In genomic region chr11:64224891-64225607, GRCh38 we compare ENCODE assay signal across 8 cellular contexts. TPM values are rescaled to one million over a fixed set of nuclear protein-coding genes. Genes with fewer than 3 reads are reported as not detected.
DNase-seq lines count a peak whose midpoint lies in the region; ATAC-seq and TF ChIP-seq lines count a peak whose summit lies in the region.

No MANE protein-coding gene starts in this region.

- intact Hi-C loops in transverse colon (cut with DNase I; ENCODE audit: low total_unique reads) = no loop called here

- peaks cover 11 to 39% (median 26%) of the 10 kb centered on the region in 4 donors for H3K4me1 ChIP-seq in liver (ENCODE audit: control insufficient read depth in 4 of 4, insufficient read depth in 4 of 4, low read length in 3 of 4)
- peaks cover 23 to 43% (median 34%) of the 10 kb centered on the region in 4 donors for H3K4me1 ChIP-seq in transverse colon

- no peak for DNase-seq in activated CD8-positive, alpha-beta memory T cell treated with anti-CD3 and anti-CD28 coated beads, Interleukin-2, amount 10 ng/mL, durations not matched to agents 7 days and 5 days
- DNase-seq in activated CD8-positive, alpha-beta memory T cell treated with anti-CD3 and anti-CD28 coated beads for 24 hours = no peak
- no peak for DNase-seq in activated naive CD8-positive, alpha-beta T cell treated with anti-CD3 and anti-CD28 coated beads, Interleukin-2, amount 50 U/mL, for 24 hours
- DNase-seq in transverse colon (no peak), SHP77 (lab: John Stamatoyannopoulos, UW) (no peak)

- peak overlapping the region; percentile 51 to 71 (median 67) for H3K4me3 ChIP-seq in liver (ENCODE audit: low read depth in 1 of 3, low read length in 3 of 3)
- H3K4me3 ChIP-seq in transverse colon = peak overlapping the region; percentile 59 to 90 (median 84)

- TF ChIP-seq POLR2A in transverse colon (IDR thresholded peaks at IDR 0.05) = no peak

- H3K27ac ChIP-seq in liver (ENCODE audit: low read depth in 1 of 2, low read length in 2 of 2) = peak overlapping the region; percentile 52 to 92
- peak overlapping the region; percentile 93 to 97 (median 95) for H3K27ac ChIP-seq in transverse colon

- H3K9ac ChIP-seq in liver (ENCODE audit: low read depth in 1 of 2, low read length in 2 of 2) = peak overlapping the region in 1 of 2 donors; percentile 45

- CTCF ChIA-PET in activated CD8-positive, alpha-beta memory T cell treated with anti-CD3 and anti-CD28 coated beads, Interleukin-2, amount 10 ng/mL, durations not matched to agents 7 days and 5 days (lab: Charles Lee) = interaction anchor here (1.5 to 3.4 kb wide), 5 partner anchors 17 to 78 kb away, joined by 8 to 36 read pairs (median 16); partner anchors contain the start of genes ESRRA, FERMT3 and PPP1R14B

- H3K4me3 Mint-ChIP-seq in activated CD8-positive, alpha-beta memory T cell treated with anti-CD3 and anti-CD28 coated beads, Interleukin-2, amount 10 ng/mL, durations not matched to agents 7 days and 5 days = peak overlapping the region; percentile 87
- H3K4me3 Mint-ChIP-seq in activated naive CD8-positive, alpha-beta T cell treated with anti-CD3 and anti-CD28 coated beads, Interleukin-2, amount 50 U/mL, for 24 hours = peak overlapping the region; percentile 83

- peaks cover 35% of the 10 kb centered on the region for H3K4me1 Mint-ChIP-seq in activated CD8-positive, alpha-beta memory T cell treated with anti-CD3 and anti-CD28 coated beads, Interleukin-2, amount 10 ng/mL, durations not matched to agents 7 days and 5 days
- peaks cover 41% of the 10 kb centered on the region for H3K4me1 Mint-ChIP-seq in activated naive CD8-positive, alpha-beta T cell treated with anti-CD3 and anti-CD28 coated beads, Interleukin-2, amount 50 U/mL, for 24 hours

- peaks cover 8% of the 10 kb centered on the region for H3K36me3 Mint-ChIP-seq in activated CD8-positive, alpha-beta memory T cell treated with anti-CD3 and anti-CD28 coated beads, Interleukin-2, amount 10 ng/mL, durations not matched to agents 7 days and 5 days
- H3K36me3 Mint-ChIP-seq in activated naive CD8-positive, alpha-beta T cell treated with anti-CD3 and anti-CD28 coated beads, Interleukin-2, amount 50 U/mL, for 24 hours (ENCODE audit: low read depth) = peaks cover 11% of the 10 kb centered on the region

- H3K27me3 ChIP-seq in liver (ENCODE audit: control insufficient read depth in 4 of 4, insufficient read depth in 4 of 4, low read length in 3 of 4) = no peaks in the 10 kb centered on the region
- H3K27me3 ChIP-seq in transverse colon = no peaks in the 10 kb centered on the region

- H3K9me3 ChIP-seq in liver (ENCODE audit: control insufficient read depth in 4 of 4, low read length in 3 of 4) (no peaks in the 10 kb centered on the region), transverse colon (no peaks in the 10 kb centered on the region)

- H3K9me3 Mint-ChIP-seq in activated CD8-positive, alpha-beta memory T cell treated with anti-CD3 and anti-CD28 coated beads, Interleukin-2, amount 10 ng/mL, durations not matched to agents 7 days and 5 days (ENCODE audit: low read depth) = no peaks in the 10 kb centered on the region
- H3K9me3 Mint-ChIP-seq in activated naive CD8-positive, alpha-beta T cell treated with anti-CD3 and anti-CD28 coated beads, Interleukin-2, amount 50 U/mL, for 24 hours = no peaks in the 10 kb centered on the region

- H3K27me3 Mint-ChIP-seq in activated CD8-positive, alpha-beta memory T cell treated with anti-CD3 and anti-CD28 coated beads, Interleukin-2, amount 10 ng/mL, durations not matched to agents 7 days and 5 days = no peaks in the 10 kb centered on the region
- no peaks in the 10 kb centered on the region for H3K27me3 Mint-ChIP-seq in activated naive CD8-positive, alpha-beta T cell treated with anti-CD3 and anti-CD28 coated beads, Interleukin-2, amount 50 U/mL, for 24 hours

- peaks cover 0 to 24% (median 8%) of the 10 kb centered on the region in 4 donors for H3K36me3 ChIP-seq in liver (ENCODE audit: control insufficient read depth in 4 of 4, insufficient read depth in 3 of 4, low read depth in 1 of 4, low read length in 3 of 4)
- H3K36me3 ChIP-seq in transverse colon = no peaks in the 10 kb centered on the region

- no peak for TF ChIP-seq EP300 in transverse colon (IDR thresholded peaks at IDR 0.05; ENCODE audit: low read depth)

- TF ChIP-seq RAD21 in liver (IDR thresholded peaks at IDR 0.05) = no peak

- ATAC-seq in activated CD8-positive, alpha-beta memory T cell treated with anti-CD3 and anti-CD28 coated beads, Interleukin-2, amount 10 ng/mL, durations not matched to agents 7 days and 5 days = no peak
- ATAC-seq in activated naive CD8-positive, alpha-beta T cell treated with anti-CD3 and anti-CD28 coated beads, Interleukin-2, amount 50 U/mL, for 24 hours = peak; percentile 1
- ATAC-seq in HG02588 (IDR thresholded peaks at IDR 0.05; ENCODE audit: unreplicated experiment) (no peak), HG02852 (IDR thresholded peaks at IDR 0.05; ENCODE audit: unreplicated experiment) (no peak)

- peak overlapping the region; percentile 90 for H3K27ac Mint-ChIP-seq in activated CD8-positive, alpha-beta memory T cell treated with anti-CD3 and anti-CD28 coated beads, Interleukin-2, amount 10 ng/mL, durations not matched to agents 7 days and 5 days
- H3K27ac Mint-ChIP-seq in activated naive CD8-positive, alpha-beta T cell treated with anti-CD3 and anti-CD28 coated beads, Interleukin-2, amount 50 U/mL, for 24 hours = peak overlapping the region; percentile 81

- in situ Hi-C loops in transverse colon (cut with MboI; ENCODE audit: low pct_ligation_motif_present in 1 of 4, low pct_unique_long_range_greater_than_20kb in 1 of 4, low sequenced_read_pairs in 3 of 4) = no loop called here

- 72% methylated on average over 22 of the region's 22 CpGs for WGBS in liver
- WGBS in transverse colon (ENCODE audit: low coverage in 1 of 2), 2 donors = 73% methylated on average over 18 of the region's 22 CpGs; no CpG with 5 or more reads in 1 of the 2 donors

- TF ChIP-seq CTCF in liver (IDR thresholded peaks at IDR 0.05; ENCODE audit: low read depth, low read length, missing input control) (no peak), transverse colon (IDR thresholded peaks at IDR 0.05) (no peak)

TF ChIP-seq in liver, 16 proteins besides CTCF, POLR2A, EP300 and RAD21 (continues in another document):
- TF ChIP-seq GABPA (IDR thresholded peaks at IDR 0.05 in 1 of 2, conservative IDR thresholded peaks at IDR 0.05 in 1 of 2) = no peak
- no peak for TF ChIP-seq ATF3 (IDR thresholded peaks at IDR 0.05)
- TF ChIP-seq NR2F2 (IDR thresholded peaks at IDR 0.05) = no peak
- TF ChIP-seq TAF1 (conservative IDR thresholded peaks at IDR 0.05) = no peak
- no peak for TF ChIP-seq REST (IDR thresholded peaks at IDR 0.05)

RNA-seq across cellular contexts. Expression of gene TRPT1, which starts 0.9 kb away (rescaled TPM):
- 10 to 100 TPM; 33.4 to 37.1 TPM for total RNA-seq in activated CD8-positive, alpha-beta memory T cell treated with anti-CD3 and anti-CD28 coated beads, Interleukin-2, amount 10 ng/mL, durations not matched to agents 7 days and 5 days
- total RNA-seq in liver = 10 to 100 TPM; 14.0 to 22.9 TPM
- polyA plus RNA-seq in liver = 10 to 100 TPM; 18.7 to 37.8 TPM
- 100 to 1,000 TPM in 2 of 4 donors, 10 to 100 TPM in 2; 82.4 to 113 (median 99.1) TPM for total RNA-seq in transverse colon

RNA-seq across cellular contexts. Expression of gene NUDT22, which starts 1.0 kb away (rescaled TPM):
- total RNA-seq in activated CD8-positive, alpha-beta memory T cell treated with anti-CD3 and anti-CD28 coated beads, Interleukin-2, amount 10 ng/mL, durations not matched to agents 7 days and 5 days = 10 to 100 TPM; 83.8 to 84.1 TPM
- total RNA-seq in liver = 10 to 100 TPM; 20.0 to 47.8 TPM
- 10 to 100 TPM; 37.9 to 44.5 TPM for polyA plus RNA-seq in liver
- 100 to 1,000 TPM in 3 of 4 donors, 10 to 100 TPM in 1; 84.0 to 215 (median 127) TPM for total RNA-seq in transverse colon

RNA-seq across cellular contexts. Expression of gene DNAJC4, which starts 5.3 kb away (rescaled TPM):
- 10 to 100 TPM; 29.7 to 37.0 TPM for total RNA-seq in activated CD8-positive, alpha-beta memory T cell treated with anti-CD3 and anti-CD28 coated beads, Interleukin-2, amount 10 ng/mL, durations not matched to agents 7 days and 5 days
- total RNA-seq in liver = 10 to 100 TPM in 1 of 2 donors, 1 to 10 TPM in 1; 8.5 to 25.9 TPM
- 10 to 100 TPM; 22.7 to 24.3 TPM for polyA plus RNA-seq in liver
- 100 to 1,000 TPM in 1 of 4 donors, 10 to 100 TPM in 3; 52.6 to 214 (median 76.0) TPM for total RNA-seq in transverse colon

RNA-seq across cellular contexts. Expression of gene VEGFB, which starts 9.3 kb away (rescaled TPM):
- 10 to 100 TPM; 53.4 to 54.8 TPM for total RNA-seq in activated CD8-positive, alpha-beta memory T cell treated with anti-CD3 and anti-CD28 coated beads, Interleukin-2, amount 10 ng/mL, durations not matched to agents 7 days and 5 days
- total RNA-seq in liver = 1 to 10 TPM; 3.6 to 9.5 TPM
- 10 to 100 TPM; 11.9 to 17.3 TPM for polyA plus RNA-seq in liver
- 10 to 100 TPM; 34.0 to 84.9 (median 36.8) TPM for total RNA-seq in transverse colon

RNA-seq across cellular contexts. Expression of gene FKBP2, which starts 15.8 kb away (rescaled TPM):
- 10 to 100 TPM; 23.4 to 23.9 TPM for total RNA-seq in activated CD8-positive, alpha-beta memory T cell treated with anti-CD3 and anti-CD28 coated beads, Interleukin-2, amount 10 ng/mL, durations not matched to agents 7 days and 5 days
- 10 to 100 TPM; 60.8 to 79.0 TPM for total RNA-seq in liver
- polyA plus RNA-seq in liver = 100 to 1,000 TPM; 170 to 241 TPM
- total RNA-seq in transverse colon = 100 to 1,000 TPM in 2 of 4 donors, 10 to 100 TPM in 2; 63.6 to 203 (median 102) TPM
